1 cellular context compared by ENCODE assay signal in genomic region chr5:133926489-133926878, GRCh38.
TF ChIP-seq lines count a peak whose summit lies in the region.

No MANE protein-coding gene starts in this region.

TF ChIP-seq in A549, 52 proteins besides CTCF, POLR2A, EP300 and RAD21 (continued from another document):
- TF ChIP-seq BCL3 (IDR thresholded peaks at IDR 0.05) (no peak), ATOH8 (CRISPR knock-in tag; IDR thresholded peaks at IDR 0.05; ENCODE audit: low read depth) (no peak), FOXS1 (CRISPR knock-in tag; IDR thresholded peaks at IDR 0.05) (no peak), HES2 (IDR thresholded peaks at IDR 0.05) (no peak), CBX8 (IDR thresholded peaks at IDR 0.05) (no peak), PHF8 (IDR thresholded peaks at IDR 0.05; ENCODE audit: borderline replicate concordance, low read depth) (no peak), TP53 (CRISPR knock-in tag; IDR thresholded peaks at IDR 0.05) (no peak), HDAC2 (IDR thresholded peaks at IDR 0.05) (no peak), RFX5 (IDR thresholded peaks at IDR 0.05) (no peak), NFE2L2 (conservative IDR thresholded peaks at IDR 0.05; ENCODE audit: low read length) (no peak), KDM1A (IDR thresholded peaks at IDR 0.05; ENCODE audit: low read depth) (no peak)
